16 cellular contexts compared by ENCODE assay signal in the genomic region with DNA sequence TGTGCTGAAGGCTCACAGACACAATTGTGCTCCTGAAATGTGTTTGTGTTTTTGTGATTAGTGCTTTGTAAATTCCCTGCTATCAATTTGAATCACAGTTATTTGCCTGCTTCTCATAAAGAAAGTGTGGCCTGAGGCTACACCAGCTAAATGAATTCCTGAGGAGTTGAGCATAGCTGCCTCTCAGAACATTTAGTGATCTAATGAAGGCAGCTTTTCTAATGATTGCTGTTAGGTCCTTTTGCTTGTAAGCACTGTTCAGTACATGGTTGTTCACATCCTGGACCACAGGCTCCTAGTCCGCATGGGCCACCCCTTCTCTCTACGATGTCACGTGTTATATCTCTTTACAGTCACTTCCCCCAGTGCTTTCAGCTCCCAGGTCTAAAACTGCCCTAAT.
"Had no signal": no experiment of that assay in that cellular context is flagged by ENCODE, and none has a peak within 500 bp of the region (broad histone marks: within the 10 kb centered on the region; RNA-seq: fewer than 3 reads in every experiment).

No MANE protein-coding gene starts in this region.

- H3K9me3 Mint-ChIP-seq: activated CD4-positive, alpha-beta T cell treated with anti-CD3 and anti-CD28 coated beads, Interleukin-2, amount 10 ng/mL, durations not matched to agents 7 days and 5 days; stimulated activated naive B cell treated with anti-CD40 and anti-IgM and Interleukin-4, amounts not matched to agents 10 μg/mL and 1 μg/mL and 100 μg/mL, for 72 hours had no signal

- H3K27me3 ChIP-seq: right atrium auricular region, tibial nerve, uterus had no signal

- H3K4me1 Mint-ChIP-seq: activated CD4-positive, alpha-beta T cell treated with anti-CD3 and anti-CD28 coated beads, Interleukin-2, amount 10 ng/mL, durations not matched to agents 7 days and 5 days; stimulated activated naive B cell treated with anti-CD40 and anti-IgM and Interleukin-4, amounts not matched to agents 10 μg/mL and 1 μg/mL and 100 μg/mL, for 72 hours had no signal

- H3K4me3 ChIP-seq: right atrium auricular region, tibial nerve, uterus had no signal

- H3K9me3 ChIP-seq: right atrium auricular region, uterus had no signal

- ATAC-seq: left ventricle myocardium superior; stimulated activated naive B cell treated with anti-CD40 and anti-IgM and Interleukin-4, amounts not matched to agents 10 μg/mL and 1 μg/mL and 100 μg/mL, for 72 hours had no signal

- DNase-seq: activated CD4-positive, alpha-beta T cell treated with anti-CD3 and anti-CD28 coated beads, Interleukin-2, amount 10 ng/mL, durations not matched to agents 7 days and 5 days; activated gamma-delta T cell treated with Interleukin-2 at 50 U/mL for 16 hours; anterior cingulate cortex; cerebellar nuclear complex; dermis blood vessel endothelial cell; hypothalamus; kidney glomerular epithelial cell; left ventricle myocardium superior; nephron progenitor cell; occipital lobe; stimulated activated CD4-positive, alpha-beta T cell treated with anti-CD3 and anti-CD28 coated beads, Interleukin-2, amount 100 ng/mL, for 48 hours; stimulated activated naive B cell treated with anti-CD40 and anti-IgM and Interleukin-4, amounts not matched to agents 10 μg/mL and 1 μg/mL and 100 μg/mL, for 72 hours; uterus had no signal

- H3K27ac Mint-ChIP-seq: activated CD4-positive, alpha-beta T cell treated with anti-CD3 and anti-CD28 coated beads, Interleukin-2, amount 10 ng/mL, durations not matched to agents 7 days and 5 days; activated naive CD8-positive, alpha-beta T cell; stimulated activated naive B cell treated with anti-CD40 and anti-IgM and Interleukin-4, amounts not matched to agents 10 μg/mL and 1 μg/mL and 100 μg/mL, for 72 hours had no signal

- H3K4me3 Mint-ChIP-seq: activated CD4-positive, alpha-beta T cell treated with anti-CD3 and anti-CD28 coated beads, Interleukin-2, amount 10 ng/mL, durations not matched to agents 7 days and 5 days; activated naive CD8-positive, alpha-beta T cell; nephron progenitor cell; stimulated activated naive B cell treated with anti-CD40 and anti-IgM and Interleukin-4, amounts not matched to agents 10 μg/mL and 1 μg/mL and 100 μg/mL, for 72 hours had no signal

- H3K36me3 Mint-ChIP-seq: activated naive CD8-positive, alpha-beta T cell; stimulated activated naive B cell treated with anti-CD40 and anti-IgM and Interleukin-4, amounts not matched to agents 10 μg/mL and 1 μg/mL and 100 μg/mL, for 72 hours had no signal

- H3K27ac ChIP-seq: right atrium auricular region, tibial nerve had no signal

- H3K27me3 Mint-ChIP-seq: activated CD4-positive, alpha-beta T cell treated with anti-CD3 and anti-CD28 coated beads, Interleukin-2, amount 10 ng/mL, durations not matched to agents 7 days and 5 days had no signal

- H3K36me3 ChIP-seq: right atrium auricular region, tibial nerve, uterus had no signal
